ENCODE assay signal across 29 cellular contexts in genomic region chr5:94009161-94009560, GRCh38.
"Had no signal": no experiment of that assay in that cellular context is flagged by ENCODE, and none has a peak within 500 bp of the region (broad histone marks: within the 10 kb centered on the region; RNA-seq: fewer than 3 reads in every experiment).

No MANE protein-coding gene starts in this region.

- DNase-seq: colonic mucosa; cortex of kidney; dermis blood vessel endothelial cell; dorsolateral prefrontal cortex; effector CD4-positive, alpha-beta T cell; effector CD8-positive, alpha-beta T cell; effector memory CD4-positive, alpha-beta T cell; effector memory CD8-positive, alpha-beta T cell; endodermal cell; erythroblast; esophagus squamous epithelium; foreskin fibroblast; foreskin keratinocyte; foreskin melanocyte; gastrocnemius medialis; glutamatergic neuron; head of caudate nucleus; heart left ventricle; heart right ventricle had no signal

- H3K27me3 Mint-ChIP-seq: dendritic cell treated with granulocyte-macrophage colony-stimulating factor and Interleukin-4, amounts not matched to agents 40 ng/mL and 50 ng/mL, for 4 days; effector memory CD8-positive, alpha-beta T cell had no signal

- H3K9me3 Mint-ChIP-seq: effector memory CD8-positive, alpha-beta T cell had no signal

- FAIRE-seq: colon, endometrium, endothelial cell of umbilical vein, frontal cortex had no signal

- H3K9me3 ChIP-seq: colonic mucosa, esophagus squamous epithelium, gastrocnemius medialis, gastroesophageal sphincter had no signal

- H3K4me1 ChIP-seq: colonic mucosa, esophagus muscularis mucosa, esophagus squamous epithelium, foreskin keratinocyte, gastrocnemius medialis, gastroesophageal sphincter, heart left ventricle, heart right ventricle had no signal

- H3K4me1 Mint-ChIP-seq: endodermal cell had no signal

- H3K27ac ChIP-seq: colonic mucosa, coronary artery, dorsolateral prefrontal cortex, epithelial cell of prostate, esophagus muscularis mucosa, esophagus squamous epithelium, foreskin keratinocyte, gastrocnemius medialis, gastroesophageal sphincter, heart left ventricle, heart right ventricle had no signal

- H3K36me3 ChIP-seq: colonic mucosa, gastrocnemius medialis, heart left ventricle had no signal

- H3K27ac Mint-ChIP-seq: dendritic cell treated with granulocyte-macrophage colony-stimulating factor and Interleukin-4, amounts not matched to agents 40 ng/mL and 50 ng/mL, for 4 days; effector memory CD8-positive, alpha-beta T cell; endodermal cell had no signal

- H3K4me3 Mint-ChIP-seq: dendritic cell treated with granulocyte-macrophage colony-stimulating factor and Interleukin-4, amounts not matched to agents 40 ng/mL and 50 ng/mL, for 4 days; effector memory CD8-positive, alpha-beta T cell; endodermal cell had no signal

- ATAC-seq: effector memory CD8-positive, alpha-beta T cell; esophagus mucosa; foreskin keratinocyte; gastrocnemius medialis; gastroesophageal sphincter; heart left ventricle; heart right ventricle had no signal

- H3K27me3 ChIP-seq: colonic mucosa, dorsolateral prefrontal cortex, esophagus muscularis mucosa, esophagus squamous epithelium, foreskin keratinocyte, gastrocnemius medialis, gastroesophageal sphincter, heart left ventricle, heart right ventricle had no signal

- H3K4me3 ChIP-seq: colonic mucosa, coronary artery, dorsolateral prefrontal cortex, esophagus muscularis mucosa, esophagus squamous epithelium, gastrocnemius medialis, gastroesophageal sphincter, heart left ventricle, heart right ventricle had no signal
